In the genomic region with DNA sequence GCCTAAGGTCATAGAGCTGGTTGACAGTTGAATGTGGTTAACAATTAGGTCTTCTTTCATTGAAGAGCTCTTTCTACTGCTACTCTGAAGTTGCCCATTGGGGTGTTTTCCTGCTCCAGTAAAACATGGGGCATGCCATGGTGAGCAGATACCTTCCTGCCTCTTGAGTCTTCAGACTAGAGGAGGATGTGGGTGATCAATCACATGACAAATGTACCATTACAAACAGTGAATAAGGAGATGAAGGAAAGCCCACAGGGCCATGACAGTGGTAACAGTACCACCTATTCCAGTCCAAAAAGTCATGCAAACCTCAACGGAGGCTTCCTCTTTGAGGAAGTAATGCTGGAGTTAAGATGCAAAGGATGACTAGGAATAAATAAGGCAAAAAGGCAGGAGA, we compare ENCODE assay signal across 15 cellular contexts.
"Had no signal": no experiment of that assay in that cellular context is flagged by ENCODE, and none has a peak within 500 bp of the region (broad histone marks: within the 10 kb centered on the region; RNA-seq: fewer than 3 reads in every experiment).

No MANE protein-coding gene starts in this region.

- H3K27ac Mint-ChIP-seq: activated CD4-positive, alpha-beta T cell treated with anti-CD3 and anti-CD28 coated beads for 36 hours; activated T-helper 1 cell treated with anti-CD3 and anti-CD28 coated beads, Interleukin-12 subunit alpha, Interleukin-12 subunit beta, Interleukin-2, Interleukin-4 antibody, amounts not matched to agents 30 ng/mL and 10 ng/mL and 1 ng/mL, durations not matched to agents 14 hours and 24 hours and 36 hours; dendritic cell treated with granulocyte-macrophage colony-stimulating factor and Interleukin-4, amounts not matched to agents 40 ng/mL and 50 ng/mL, for 4 days; mesothelial cell of epicardium; progenitor cell of endocrine pancreas had no signal

- ATAC-seq: activated CD4-positive, alpha-beta T cell treated with anti-CD3 and anti-CD28 coated beads for 36 hours; esophagus mucosa; gastroesophageal sphincter; heart left ventricle; left lung; SK-N-SH treated with all-trans-retinoic acid at 6 μM for 48 hours had no signal

- H3K27me3 Mint-ChIP-seq: activated CD4-positive, alpha-beta T cell treated with anti-CD3 and anti-CD28 coated beads for 36 hours; dendritic cell treated with granulocyte-macrophage colony-stimulating factor and Interleukin-4, amounts not matched to agents 40 ng/mL and 50 ng/mL, for 4 days; progenitor cell of endocrine pancreas had no signal

- H3K9me3 ChIP-seq: gastroesophageal sphincter, left lung, tibial nerve had no signal

- DNase-seq: activated CD4-positive, alpha-beta T cell treated with anti-CD3 and anti-CD28 coated beads for 36 hours; cerebellar nuclear complex; effector CD8-positive, alpha-beta T cell; heart left ventricle; left lung; stimulated activated naive CD4-positive, alpha-beta T cell treated with Interleukin-2 at 50 U/mL for 16 hours had no signal

- H3K9me3 Mint-ChIP-seq: activated T-helper 1 cell treated with anti-CD3 and anti-CD28 coated beads, Interleukin-12 subunit alpha, Interleukin-12 subunit beta, Interleukin-2, Interleukin-4 antibody, amounts not matched to agents 30 ng/mL and 10 ng/mL and 1 ng/mL, durations not matched to agents 14 hours and 24 hours and 36 hours; dendritic cell treated with granulocyte-macrophage colony-stimulating factor and Interleukin-4, amounts not matched to agents 40 ng/mL and 50 ng/mL, for 4 days had no signal

- H3K4me3 Mint-ChIP-seq: activated CD4-positive, alpha-beta T cell treated with anti-CD3 and anti-CD28 coated beads for 36 hours; activated T-helper 1 cell treated with anti-CD3 and anti-CD28 coated beads, Interleukin-12 subunit alpha, Interleukin-12 subunit beta, Interleukin-2, Interleukin-4 antibody, amounts not matched to agents 30 ng/mL and 10 ng/mL and 1 ng/mL, durations not matched to agents 14 hours and 24 hours and 36 hours; dendritic cell treated with granulocyte-macrophage colony-stimulating factor and Interleukin-4, amounts not matched to agents 40 ng/mL and 50 ng/mL, for 4 days; mesothelial cell of epicardium; neural crest cell had no signal

- H3K4me1 Mint-ChIP-seq: mesothelial cell of epicardium had no signal

- H3K27ac ChIP-seq: gastroesophageal sphincter, heart left ventricle, left lung, tibial nerve had no signal
